In the genomic region with DNA sequence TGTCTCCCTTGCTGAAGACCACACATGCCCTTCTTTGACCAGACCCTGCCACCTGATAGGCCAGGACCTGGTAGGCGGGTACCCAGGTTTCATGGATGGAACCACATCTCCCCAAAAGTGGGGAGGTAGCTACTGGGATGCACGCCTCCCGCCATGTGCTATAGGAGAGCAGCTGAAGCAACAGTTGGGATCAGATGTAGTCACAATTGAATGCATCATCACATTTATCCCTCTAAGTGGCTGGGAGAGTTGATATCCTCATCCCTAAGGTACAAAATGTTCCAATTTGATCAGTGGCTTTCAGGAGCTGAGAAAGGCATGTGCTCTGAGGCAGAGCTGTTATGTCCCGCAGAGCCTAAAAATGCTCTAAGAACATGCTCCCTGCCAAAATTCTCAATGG, we compare ENCODE assay signal across 29 cellular contexts.
"Had no signal": no experiment of that assay in that cellular context is flagged by ENCODE, and none has a peak within 500 bp of the region (broad histone marks: within the 10 kb centered on the region; RNA-seq: fewer than 3 reads in every experiment).

No MANE protein-coding gene starts in this region.

- H3K36me3 ChIP-seq: neural progenitor cell, pancreas, prostate gland, right atrium auricular region, right lobe of liver, sigmoid colon, suprapubic skin, tibial artery, transverse colon, upper lobe of right lung, uterus had no signal

- DNase-seq: naive thymus-derived CD4-positive, alpha-beta T cell; natural killer cell; occipital lobe; pancreas; retina; right lobe of liver; sigmoid colon; small intestine; stimulated activated CD4-positive, alpha-beta T cell treated with anti-CD3 and anti-CD28 coated beads, Interleukin-12 subunit alpha, Interleukin-12 subunit beta, amount 100 ng/mL, for 4 hours; stimulated activated CD4-positive, alpha-beta T cell treated with anti-CD3 and anti-CD28 coated beads, Interleukin-1b, Interleukin-23, amount 100 ng/mL, for 48 hours; stimulated activated CD4-positive, alpha-beta T cell treated with anti-CD3 and anti-CD28 coated beads, Interleukin-4, amount 100 ng/mL, for 1 hour; stimulated activated CD4-positive, alpha-beta T cell treated with anti-CD3 and anti-CD28 coated beads, Interleukin-4, amount 100 ng/mL, for 4 hours; stimulated activated CD8-positive, alpha-beta memory T cell treated with anti-CD3 and anti-CD28 coated beads, Interleukin-4, amount 100 ng/mL, for 48 hours; stimulated activated naive CD4-positive, alpha-beta T cell; stimulated activated naive CD8-positive, alpha-beta T cell treated with anti-CD3 and anti-CD28 coated beads, Interleukin-15, amount 100 ng/mL, for 72 hours; stimulated activated naive CD8-positive, alpha-beta T cell treated with anti-CD3 and anti-CD28 coated beads, Interleukin-15, Interleukin-2, amounts not matched to agents 100 U/mL and 50 U/mL, for 24 hours; substantia nigra; testis; tibial artery; transverse colon; upper lobe of right lung; uterus had no signal

- H3K27ac Mint-ChIP-seq: naive thymus-derived CD4-positive, alpha-beta T cell; natural killer cell; nephron; stimulated activated memory B cell treated with anti-CD40 and anti-IgM and Interleukin-4, amounts not matched to agents 10 μg/mL and 1 μg/mL and 100 μg/mL, for 72 hours; stimulated activated naive CD8-positive, alpha-beta T cell treated with anti-CD3 and anti-CD28 coated beads, Interleukin-15, amount 100 ng/mL, for 72 hours; type B pancreatic cell had no signal

- H3K9me3 ChIP-seq: pancreas, prostate gland, right atrium auricular region, right lobe of liver, sigmoid colon, suprapubic skin, testis, tibial artery, transverse colon, upper lobe of right lung, uterus had no signal

- H3K4me1 Mint-ChIP-seq: natural killer cell; stimulated activated memory B cell treated with anti-CD40 and anti-IgM and Interleukin-4, amounts not matched to agents 10 μg/mL and 1 μg/mL and 100 μg/mL, for 72 hours had no signal

- FAIRE-seq: pancreas, small intestine had no signal

- H3K4me1 ChIP-seq: neural progenitor cell, prostate gland, sigmoid colon, suprapubic skin, testis, transverse colon, upper lobe of right lung, uterus had no signal

- H3K4me3 Mint-ChIP-seq: naive thymus-derived CD4-positive, alpha-beta T cell; natural killer cell; nephron; neural progenitor cell; stimulated activated memory B cell treated with anti-CD40 and anti-IgM and Interleukin-4, amounts not matched to agents 10 μg/mL and 1 μg/mL and 100 μg/mL, for 72 hours; stimulated activated naive CD8-positive, alpha-beta T cell treated with anti-CD3 and anti-CD28 coated beads, Interleukin-15, amount 100 ng/mL, for 72 hours; type B pancreatic cell had no signal

- H3K27ac ChIP-seq: neural progenitor cell, pancreas, prostate gland, right atrium auricular region, right lobe of liver, sigmoid colon, suprapubic skin, tibial artery, transverse colon, upper lobe of right lung, uterus had no signal

- H3K27me3 Mint-ChIP-seq: naive thymus-derived CD4-positive, alpha-beta T cell; type B pancreatic cell had no signal

- ATAC-seq: naive thymus-derived CD4-positive, alpha-beta T cell; natural killer cell; pancreas; stimulated activated memory B cell treated with anti-CD40 and anti-IgM and Interleukin-4, amounts not matched to agents 10 μg/mL and 1 μg/mL and 100 μg/mL, for 72 hours; stimulated activated naive CD8-positive, alpha-beta T cell treated with anti-CD3 and anti-CD28 coated beads, Interleukin-15, amount 100 ng/mL, for 72 hours; stimulated activated naive CD8-positive, alpha-beta T cell treated with anti-CD3 and anti-CD28 coated beads, Interleukin-15, Interleukin-2, amounts not matched to agents 100 U/mL and 50 U/mL, for 24 hours; upper lobe of right lung had no signal

- H3K9me3 Mint-ChIP-seq: natural killer cell; stimulated activated memory B cell treated with anti-CD40 and anti-IgM and Interleukin-4, amounts not matched to agents 10 μg/mL and 1 μg/mL and 100 μg/mL, for 72 hours; stimulated activated naive CD8-positive, alpha-beta T cell treated with anti-CD3 and anti-CD28 coated beads, Interleukin-15, amount 100 ng/mL, for 72 hours; type B pancreatic cell had no signal

- H3K9ac ChIP-seq: neural progenitor cell had no signal

- H3K36me3 Mint-ChIP-seq: natural killer cell; neural progenitor cell; stimulated activated memory B cell treated with anti-CD40 and anti-IgM and Interleukin-4, amounts not matched to agents 10 μg/mL and 1 μg/mL and 100 μg/mL, for 72 hours; type B pancreatic cell had no signal

- H3K4me3 ChIP-seq: neural progenitor cell, pancreas, prostate gland, right atrium auricular region, right lobe of liver, sigmoid colon, suprapubic skin, testis, tibial artery, transverse colon, upper lobe of right lung, uterus had no signal

- H3K27me3 ChIP-seq: neural progenitor cell, pancreas, right atrium auricular region, right lobe of liver, sigmoid colon, suprapubic skin, testis, tibial artery, transverse colon, upper lobe of right lung, uterus had no signal
